Comparison of ENCODE assay signal across 16 cellular contexts in the genomic region with DNA sequence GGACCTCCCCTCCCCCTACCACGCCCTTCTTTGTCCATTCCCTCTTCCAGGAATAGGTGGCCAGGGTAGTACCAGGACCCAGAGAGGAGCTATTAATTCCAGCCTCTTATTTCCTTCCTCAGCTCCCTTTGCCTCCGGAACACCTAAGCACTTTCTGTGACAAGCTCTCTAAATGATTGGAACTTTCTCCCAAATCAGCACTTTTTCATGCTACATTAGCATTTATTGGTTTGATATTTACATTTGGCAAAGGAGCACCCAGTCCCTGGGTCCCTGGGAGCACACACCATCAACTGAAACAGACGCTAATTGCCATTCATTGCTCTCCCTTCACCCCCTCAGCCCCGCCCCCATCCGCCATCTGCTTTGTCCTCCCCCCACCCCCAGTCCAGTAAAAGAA.
"Had no signal": no experiment of that assay in that cellular context is flagged by ENCODE, and none has a peak within 500 bp of the region (broad histone marks: within the 10 kb centered on the region; RNA-seq: fewer than 3 reads in every experiment).

No MANE protein-coding gene starts in this region.

- H3K9me3 ChIP-seq: transverse colon had no signal

- H3K27ac ChIP-seq: breast epithelium, transverse colon had no signal

- H3K27ac Mint-ChIP-seq: activated naive CD8-positive, alpha-beta T cell treated with anti-CD3 and anti-CD28 coated beads for 36 hours; progenitor cell of endocrine pancreas; stimulated activated naive B cell treated with anti-CD40 and anti-IgM and Interleukin-4, amounts not matched to agents 10 μg/mL and 1 μg/mL and 100 μg/mL, for 72 hours had no signal

- H3K9me3 Mint-ChIP-seq: stimulated activated naive B cell treated with anti-CD40 and anti-IgM and Interleukin-4, amounts not matched to agents 10 μg/mL and 1 μg/mL and 100 μg/mL, for 72 hours had no signal

- H3K4me1 ChIP-seq: breast epithelium, transverse colon had no signal

- H3K4me3 ChIP-seq: breast epithelium, transverse colon had no signal

- DNase-seq: activated effector memory CD4-positive, alpha-beta T cell treated with anti-CD3 and anti-CD28 coated beads, Interleukin-2, amount 50 U/mL, for 16 hours; activated naive CD8-positive, alpha-beta T cell treated with anti-CD3 and anti-CD28 coated beads for 36 hours; activated T-cell treated with anti-CD3 and anti-CD28 coated beads, Interleukin-2, amount 50 U/mL, for 4 hours; anterior cingulate cortex; foreskin melanocyte; head of caudate nucleus; occipital lobe; right cardiac atrium; stimulated activated naive B cell treated with anti-CD40 and anti-IgM and Interleukin-4, amounts not matched to agents 10 μg/mL and 1 μg/mL and 100 μg/mL, for 72 hours; transverse colon had no signal

- H3K27me3 ChIP-seq: transverse colon had no signal

- H3K36me3 Mint-ChIP-seq: activated naive CD8-positive, alpha-beta T cell treated with anti-CD3 and anti-CD28 coated beads for 36 hours had no signal

- ATAC-seq: activated CD4-positive, CD25-positive, alpha-beta regulatory T cell treated with anti-CD3 and anti-CD28 coated beads, Interleukin-2, amount 50 U/mL, for 24 hours; activated T-cell treated with anti-CD3 and anti-CD28 coated beads, Interleukin-2, amount 50 U/mL, for 4 hours; left lobe of liver; right cardiac atrium; stimulated activated naive B cell treated with anti-CD40 and anti-IgM and Interleukin-4, amounts not matched to agents 10 μg/mL and 1 μg/mL and 100 μg/mL, for 72 hours had no signal

- H3K36me3 ChIP-seq: breast epithelium, transverse colon had no signal

- H3K4me3 Mint-ChIP-seq: activated naive CD8-positive, alpha-beta T cell treated with anti-CD3 and anti-CD28 coated beads for 36 hours; activated T-cell treated with anti-CD3 and anti-CD28 coated beads, Interleukin-2, amount 50 U/mL, for 4 hours; nephron; stimulated activated naive B cell treated with anti-CD40 and anti-IgM and Interleukin-4, amounts not matched to agents 10 μg/mL and 1 μg/mL and 100 μg/mL, for 72 hours; T-helper 2 cell treated with Interferon-gamma antibody and Interleukin-4, amounts not matched to agents 5 μg/mL and 100 μg/mL, for 36 hours had no signal
